32 cellular contexts compared by ENCODE assay signal in genomic region chr1:6074192-6074901, GRCh38.
"Had no signal": no experiment of that assay in that cellular context is flagged by ENCODE, and none has a peak within 500 bp of the region (broad histone marks: within the 10 kb centered on the region; RNA-seq: fewer than 3 reads in every experiment).

No MANE protein-coding gene starts in this region.

- H3K9me3 Mint-ChIP-seq: activated T-cell treated with anti-CD3 and anti-CD28 coated beads, Interleukin-2, amount 50 U/mL, for 4 hours; activated T-helper 2 cell treated with anti-CD3 and anti-CD28 coated beads, Interferon-gamma antibody, Interleukin-2, Interleukin-4, amounts not matched to agents 10 μg/mL and 5 μg/mL and 100 μg/mL, durations not matched to agents 14 hours and 24 hours and 36 hours; immature natural killer cell; mesothelial cell of epicardium; naive B cell; nephron progenitor cell; stimulated activated memory B cell treated with anti-CD40 and anti-IgM and Interleukin-4, amounts not matched to agents 10 μg/mL and 1 μg/mL and 100 μg/mL, for 72 hours had no signal

- H3K36me3 ChIP-seq: cardiac muscle cell, pancreas, prostate gland had no signal

- DNase-seq: activated CD8-positive, alpha-beta memory T cell treated with anti-CD3 and anti-CD28 coated beads, Interleukin-2, amount 50 U/mL, for 48 hours; activated T-cell treated with anti-CD3 and anti-CD28 coated beads, Interleukin-2, amount 50 U/mL, for 4 hours; aorta; body of pancreas; cerebellar nuclear complex; foreskin keratinocyte; heart left ventricle; hypothalamus; immature natural killer cell; kidney; left colon; naive B cell; nephron progenitor cell; retina; stimulated activated CD4-positive, alpha-beta T cell treated with anti-CD3 and anti-CD28 coated beads, Interleukin-4, amount 100 ng/mL, for 24 hours; stomach; SW 1271; T-helper 17 cell; T1000 had no signal

- FAIRE-seq: endothelial cell of umbilical vein, kidney, pancreas had no signal

- H3K27me3 ChIP-seq: body of pancreas, cardiac muscle cell, esophagus muscularis mucosa, foreskin keratinocyte, heart left ventricle, pancreas, stomach, tibial nerve had no signal

- H3K36me3 Mint-ChIP-seq: activated naive CD8-positive, alpha-beta T cell; mesothelial cell of epicardium had no signal

- ATAC-seq: activated T-cell treated with anti-CD3 and anti-CD28 coated beads, Interleukin-2, amount 50 U/mL, for 4 hours; body of pancreas; foreskin keratinocyte; heart left ventricle; left colon; pancreas; sciatic nerve; stimulated activated memory B cell treated with anti-CD40 and anti-IgM and Interleukin-4, amounts not matched to agents 10 μg/mL and 1 μg/mL and 100 μg/mL, for 72 hours; T-helper 17 cell had no signal

- H3K9me3 ChIP-seq: body of pancreas, esophagus muscularis mucosa, heart left ventricle, pancreas, prostate gland, stomach, tibial nerve had no signal

- H3K27ac ChIP-seq: body of pancreas, cardiac muscle cell, coronary artery, esophagus muscularis mucosa, foreskin keratinocyte, heart left ventricle, pancreas, prostate gland, skin epidermis, stomach, tibial nerve had no signal

- H3K4me3 Mint-ChIP-seq: activated naive CD8-positive, alpha-beta T cell; activated T-cell treated with anti-CD3 and anti-CD28 coated beads, Interleukin-2, amount 50 U/mL, for 4 hours; immature natural killer cell; mesothelial cell of epicardium; naive B cell; nephron progenitor cell; stimulated activated memory B cell treated with anti-CD40 and anti-IgM and Interleukin-4, amounts not matched to agents 10 μg/mL and 1 μg/mL and 100 μg/mL, for 72 hours; T-helper 17 cell had no signal

- H3K4me1 ChIP-seq: body of pancreas, esophagus muscularis mucosa, foreskin keratinocyte, heart left ventricle, pancreas, prostate gland, stomach, tibial nerve had no signal

- H3K4me3 ChIP-seq: body of pancreas, cardiac muscle cell, coronary artery, esophagus muscularis mucosa, heart left ventricle, pancreas, prostate gland, skin epidermis, stomach, tibial nerve had no signal

- H3K27ac Mint-ChIP-seq: activated naive CD8-positive, alpha-beta T cell; activated T-helper 2 cell treated with anti-CD3 and anti-CD28 coated beads, Interferon-gamma antibody, Interleukin-2, Interleukin-4, amounts not matched to agents 10 μg/mL and 5 μg/mL and 100 μg/mL, durations not matched to agents 14 hours and 24 hours and 36 hours; mesothelial cell of epicardium; naive B cell; nephron progenitor cell; stimulated activated memory B cell treated with anti-CD40 and anti-IgM and Interleukin-4, amounts not matched to agents 10 μg/mL and 1 μg/mL and 100 μg/mL, for 72 hours; T-helper 17 cell had no signal

- H3K27me3 Mint-ChIP-seq: activated naive CD8-positive, alpha-beta T cell; naive B cell; stimulated activated memory B cell treated with anti-CD40 and anti-IgM and Interleukin-4, amounts not matched to agents 10 μg/mL and 1 μg/mL and 100 μg/mL, for 72 hours; T-helper 17 cell had no signal

- H3K4me1 Mint-ChIP-seq: stimulated activated memory B cell treated with anti-CD40 and anti-IgM and Interleukin-4, amounts not matched to agents 10 μg/mL and 1 μg/mL and 100 μg/mL, for 72 hours had no signal
